8 cellular contexts compared by ENCODE assay signal in the genomic region with DNA sequence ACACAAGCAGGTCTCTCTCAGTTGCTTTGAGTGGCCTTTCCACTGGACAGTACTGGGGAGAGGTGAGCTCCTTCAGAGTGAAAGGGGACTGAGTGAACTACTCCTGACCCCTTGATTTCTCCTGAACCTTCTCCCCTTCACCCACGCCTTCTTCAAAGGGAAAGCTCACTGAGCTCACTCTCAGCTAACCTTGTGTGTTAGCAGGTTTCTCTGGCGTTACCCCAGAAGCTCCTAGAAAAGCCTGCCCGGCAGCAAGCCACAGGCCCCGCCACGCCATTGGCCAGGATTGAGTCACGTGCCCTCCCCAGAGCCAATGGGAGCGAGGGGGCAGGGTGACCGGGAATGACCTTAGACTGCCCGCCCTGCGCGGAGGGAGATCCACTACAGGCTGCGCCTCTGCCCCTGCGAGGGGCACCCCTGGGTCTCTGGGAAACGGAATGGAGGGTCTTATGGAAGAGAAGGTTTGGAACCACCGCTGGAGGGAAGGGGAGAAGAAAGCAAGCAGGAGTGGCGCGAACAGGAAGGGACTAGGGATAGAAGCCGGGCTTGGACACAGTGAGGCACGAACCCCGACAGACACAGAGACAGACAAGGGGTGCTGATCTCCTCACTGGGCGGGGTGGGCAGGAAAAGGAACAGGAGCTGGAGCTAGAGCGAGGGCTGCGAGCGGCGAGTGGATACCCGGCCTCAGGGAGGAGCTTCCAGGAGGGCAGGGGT. TPM values are rescaled to one million over a fixed set of nuclear protein-coding genes. Genes with fewer than 3 reads are reported as not detected.
A peak's percentile ranks its signal among the peaks of the same experiment; 100 is the strongest.
DNase-seq lines count a peak whose midpoint lies in the region; ATAC-seq and TF ChIP-seq lines count a peak whose summit lies in the region.

No MANE protein-coding gene starts in this region.

- H3K9me2 ChIP-seq in SK-N-SH, result no peaks in the 10 kb centered on the region

- peak overlapping the region; percentile 44 to 98 (median 94) for H3K27ac Mint-ChIP-seq in IgD-negative memory B cell
- H3K27ac Mint-ChIP-seq in activated naive CD4-positive, alpha-beta T cell treated with anti-CD3 and anti-CD28 coated beads, Interleukin-2, amount 50 U/mL, for 72 hours, result peak overlapping the region; percentile 85 to 99

- H3K36me3 Mint-ChIP-seq in IgD-negative memory B cell, result peaks cover 1% of the 10 kb centered on the region
- H3K36me3 Mint-ChIP-seq in activated naive CD4-positive, alpha-beta T cell treated with anti-CD3 and anti-CD28 coated beads, Interleukin-2, amount 50 U/mL, for 72 hours, result peaks cover 14 to 19% of the 10 kb centered on the region in 2 donors

- no peaks in the 10 kb centered on the region for H3K27me3 Mint-ChIP-seq in IgD-negative memory B cell

- peak in 1 of 2 experiments; percentile 78; a peak in 2 of 4 replicates for TF ChIP-seq EP300 in SK-N-SH (IDR thresholded peaks at IDR 0.05; ENCODE audit: borderline replicate concordance in 1 of 2, low read depth in 1 of 2, low read length in 1 of 2)

- peak overlapping the region; percentile 91 to 100 (median 100) for H3K4me3 Mint-ChIP-seq in IgD-negative memory B cell

- H3K27me3 ChIP-seq in SK-N-SH (ENCODE audit: insufficient read depth), result no peaks in the 10 kb centered on the region
- H3K27me3 ChIP-seq in osteoblast (ENCODE audit: insufficient read depth, low read length), result no peaks in the 10 kb centered on the region
- H3K27me3 ChIP-seq in testis, result no peaks in the 10 kb centered on the region

- DNase-seq in DMS53 treated with DMSO at 0.1 percent for 48 hours (lab: John Stamatoyannopoulos, UW; ENCODE audit: unreplicated experiment), result peak; percentile 83
- peak; percentile 99 for DNase-seq in SK-N-SH
- peak; percentile 89 to 93 for DNase-seq in activated naive CD4-positive, alpha-beta T cell treated with anti-CD3 and anti-CD28 coated beads, Interleukin-2, amount 50 U/mL, for 72 hours (ENCODE audit: low spot score in 2 of 2)
- DNase-seq in glomerular endothelial cell (ENCODE audit: extremely low read depth, low read depth, low spot score), result peak; percentile 41
- DNase-seq in osteoblast (ENCODE audit: insufficient read length, low spot score, missing footprints), result peak; percentile 100
- DNase-seq in testis, result peak; percentile 97

- TF ChIP-seq POLR2A in testis (IDR thresholded peaks at IDR 0.05), result peak; percentile 44

- H3K27ac ChIP-seq in SK-N-SH (ENCODE audit: low read depth in 2 of 2, low read length in 1 of 2) (peak overlapping the region; percentile 40 to 97; a peak in 3 of 4 replicates), osteoblast (ENCODE audit: low read depth, low read length) (peak overlapping the region; percentile 75), testis (peak overlapping the region; percentile 86)

- H3K36me3 ChIP-seq in SK-N-SH (replicated peaks in 1 of 2; ENCODE audit: control insufficient read depth in 1 of 2, insufficient read depth in 2 of 2, low read length in 1 of 2), result no peaks in the 10 kb centered on the region
- peaks cover 4% of the 10 kb centered on the region for H3K36me3 ChIP-seq in osteoblast (ENCODE audit: insufficient read depth, low read length)
- no peaks in the 10 kb centered on the region for H3K36me3 ChIP-seq in testis (ENCODE audit: low read depth, missing control alignments)

- peak; percentile 84 for ATAC-seq in GM21528 (IDR thresholded peaks at IDR 0.05; ENCODE audit: low FRiP score, unreplicated experiment)
- ATAC-seq in activated naive CD4-positive, alpha-beta T cell treated with anti-CD3 and anti-CD28 coated beads, Interleukin-2, amount 50 U/mL, for 72 hours, result peak; percentile 95 to 99

- CTCF ChIA-PET in SK-N-SH (lab: Yijun Ruan, JAX), result interaction anchor here (0.8 to 1.6 kb wide), 9 partner anchors 9 to 216 kb away, joined by 3 to 4 read pairs (median 3); no protein-coding TSS in a partner anchor

- H3K79me2 ChIP-seq in SK-N-SH (ENCODE audit: insufficient read depth) (no peaks in the 10 kb centered on the region), osteoblast (ENCODE audit: insufficient read depth, low read length) (peaks cover 15% of the 10 kb centered on the region)

- no peak for TF ChIP-seq CTCF in SK-N-SH (IDR thresholded peaks at IDR 0.05)
- TF ChIP-seq CTCF in osteoblast (IDR thresholded peaks at IDR 0.05; ENCODE audit: extremely low read depth, low read depth, low read length), result no peak
- no peak for TF ChIP-seq CTCF in testis (IDR thresholded peaks at IDR 0.05)

- intact Hi-C loops in testis (cut with DNase I; ENCODE audit: low total_unique reads), result no loop called here

- H4K20me1 ChIP-seq in SK-N-SH (ENCODE audit: insufficient read depth) (no peaks in the 10 kb centered on the region), osteoblast (ENCODE audit: insufficient read depth, low read length) (peaks cover 11% of the 10 kb centered on the region)

- H2AFZ ChIP-seq in SK-N-SH (ENCODE audit: low read depth) (peak overlapping the region; percentile 82), osteoblast (ENCODE audit: low read length) (peak overlapping the region; percentile 90)

- no peak for TF ChIP-seq RAD21 in SK-N-SH (IDR thresholded peaks at IDR 0.05; ENCODE audit: low read length)

- peaks cover 8 to 15% (median 10%) of the 10 kb centered on the region in 3 donors for H3K4me1 Mint-ChIP-seq in IgD-negative memory B cell

- 2% methylated on average over 23 of the region's 26 CpGs for WGBS in SK-N-SH (ENCODE audit: low lambda C conversion rate)
- 0 to 3% methylated on average over 21 to 26 of the region's 26 CpGs for WGBS in testis, 2 donors

- H3F3A ChIP-seq in SK-N-SH (replicated peaks; ENCODE audit: insufficient read depth), result no peaks in the 10 kb centered on the region

- H3K9ac ChIP-seq in SK-N-SH, result peak overlapping the region; percentile 59

- H3K9me3 ChIP-seq in SK-N-SH (no peaks in the 10 kb centered on the region), osteoblast (ENCODE audit: low read depth, low read length) (no peaks in the 10 kb centered on the region), testis (no peaks in the 10 kb centered on the region)

- peak overlapping the region; percentile 57 to 70 for H3K4me3 ChIP-seq in SK-N-SH (ENCODE audit: low read depth in 2 of 2, low read length in 1 of 2)
- H3K4me3 ChIP-seq in osteoblast (ENCODE audit: insufficient read depth, low read length), result peak overlapping the region; percentile 87
- peak overlapping the region; percentile 56 to 80 for H3K4me3 ChIP-seq in testis

- H3K4me2 ChIP-seq in SK-N-SH (peak overlapping the region; percentile 89), osteoblast (ENCODE audit: insufficient read depth, low read length) (peak overlapping the region; percentile 89)

- POLR2A ChIA-PET in SK-N-SH (lab: Yijun Ruan, JAX), result interaction anchor here (0.7 to 3.1 kb wide), 11 partner anchors 9 to 369 kb away, joined by 3 to 25 read pairs (median 6); partner anchors contain the start of genes ARID3B and CLK3

- H3K9me3 Mint-ChIP-seq in IgD-negative memory B cell, result no peaks in the 10 kb centered on the region
- no peaks in the 10 kb centered on the region for H3K9me3 Mint-ChIP-seq in activated naive CD4-positive, alpha-beta T cell treated with anti-CD3 and anti-CD28 coated beads, Interleukin-2, amount 50 U/mL, for 72 hours

- H3K4me1 ChIP-seq in SK-N-SH (ENCODE audit: control insufficient read depth in 1 of 2, insufficient read depth in 2 of 2, low read depth in 1 of 2, low read length in 1 of 2) (peaks cover 0 to 27% of the 10 kb centered on the region in 2 experiments; a peak in 1 of 4 replicates), osteoblast (ENCODE audit: insufficient read depth, low read length) (peaks cover 16% of the 10 kb centered on the region), testis (peaks cover 17% of the 10 kb centered on the region)

TF ChIP-seq in SK-N-SH, 30 proteins besides CTCF, POLR2A, EP300 and RAD21 (continues in another document):
- no peak for TF ChIP-seq MEF2A (IDR thresholded peaks at IDR 0.05; ENCODE audit: borderline replicate concordance, low read depth)
- no peak for TF ChIP-seq TEAD4 (IDR thresholded peaks at IDR 0.05; ENCODE audit: borderline replicate concordance, insufficient read depth)
- peak; percentile 97 for TF ChIP-seq POLR2AphosphoS5 (IDR thresholded peaks at IDR 0.05; ENCODE audit: low read depth, low read length)
- no peak for TF ChIP-seq FOXJ3 (CRISPR knock-in tag; IDR thresholded peaks at IDR 0.05)
- no peak for TF ChIP-seq ELF1 (IDR thresholded peaks at IDR 0.05)
- TF ChIP-seq GATA2 (CRISPR knock-in tag; IDR thresholded peaks at IDR 0.05), result no peak
- TF ChIP-seq RFX5 (IDR thresholded peaks at IDR 0.05; ENCODE audit: low read length), result peak; percentile 97
- no peak for TF ChIP-seq YY1 (IDR thresholded peaks at IDR 0.05; ENCODE audit: low read depth)
- no peak for TF ChIP-seq NFIC (IDR thresholded peaks at IDR 0.05; ENCODE audit: borderline replicate concordance)
- TF ChIP-seq SMC3 (IDR thresholded peaks at IDR 0.05; ENCODE audit: low read depth, low read length), result no peak
- TF ChIP-seq FOSL2 (IDR thresholded peaks at IDR 0.05; ENCODE audit: borderline replicate concordance, low read depth), result no peak
- TF ChIP-seq NRF1 (IDR thresholded peaks at IDR 0.05; ENCODE audit: low read depth, low read length), result peak; percentile 34; the same call in 1 of the 2 replicates
- TF ChIP-seq GABPA (IDR thresholded peaks at IDR 0.05; ENCODE audit: low read depth), result no peak

RNA-seq across cellular contexts. Expression of gene CLK3, which starts 17.4 kb away (rescaled TPM):
- 86.2 TPM for polyA plus RNA-seq in IgD-negative memory B cell
- polyA plus RNA-seq in SK-N-SH (2012; rRNA removed), result 67.7 and 72.4 TPM in 2 replicates
- polyA plus RNA-seq in SK-N-SH (2012; cell fraction: cytosol; rRNA removed), result 32.3 and 44.4 TPM in 2 replicates
- 210 and 306 TPM in 2 replicates for polyA plus RNA-seq in SK-N-SH (2012; cell fraction: nucleus; rRNA removed)
- 100 to 1,000 TPM; 160 to 176 TPM for total RNA-seq in activated naive CD4-positive, alpha-beta T cell treated with anti-CD3 and anti-CD28 coated beads, Interleukin-2, amount 50 U/mL, for 72 hours
- 72.4 and 102 TPM in 2 replicates for total RNA-seq in glomerular endothelial cell
- total RNA-seq in osteoblast, result 42.7 and 47.0 TPM in 2 replicates
- 100 to 1,000 TPM; 162 to 197 TPM for total RNA-seq in testis
- 137 TPM for polyA plus RNA-seq in testis (ENCODE audit: insufficient read depth, low read depth, low replicate concordance)

RNA-seq across cellular contexts. Expression of gene ARID3B, which starts 57.3 kb away (rescaled TPM):
- polyA plus RNA-seq in IgD-negative memory B cell (14.4 TPM), SK-N-SH (2012; rRNA removed) (3.0 and 3.7 TPM in 2 replicates), testis (ENCODE audit: insufficient read depth, low read depth, low replicate concordance) (50.3 TPM)
- polyA plus RNA-seq in SK-N-SH (2012; cell fraction: cytosol; rRNA removed), result 1.1 and 1.5 TPM in 2 replicates
- 15.7 and 17.1 TPM in 2 replicates for polyA plus RNA-seq in SK-N-SH (2012; cell fraction: nucleus; rRNA removed)
- total RNA-seq in activated naive CD4-positive, alpha-beta T cell treated with anti-CD3 and anti-CD28 coated beads, Interleukin-2, amount 50 U/mL, for 72 hours, result 10 to 100 TPM; 25.7 to 37.7 TPM
- total RNA-seq in glomerular endothelial cell (3.4 and 7.6 TPM in 2 replicates), osteoblast (2.7 and 3.6 TPM in 2 replicates), testis (10 to 100 TPM; 53.7 to 58.1 TPM)

Comparison
In these comparisons a context has a peak if more than half of its experiments do, and no peak if none do; other contexts are left out.
1. Peak in every context shown above with its lines: DNase-seq, ATAC-seq, H3K4me3 ChIP-seq and H3K27ac ChIP-seq.
2. DNase-seq: peak in every context shown above with its lines; median percentile 100 in osteoblast; 99 in SK-N-SH; 97 in testis; 91 in activated naive CD4-positive, alpha-beta T cell treated with anti-CD3 and anti-CD28 coated beads, Interleukin-2, amount 50 U/mL, for 72 hours; 83 in DMS53 treated with DMSO at 0.1 percent for 48 hours; 41 in glomerular endothelial cell.